Comparison of ENCODE assay signal across 8 cellular contexts in genomic region chr5:96936431-96937221, GRCh38. TPM values are rescaled to one million over a fixed set of nuclear protein-coding genes. Genes with fewer than 3 reads are reported as not detected.
DNase-seq lines count a peak whose midpoint lies in the region; TF ChIP-seq lines count a peak whose summit lies in the region.

No MANE protein-coding gene starts in this region.

- peaks cover 1 to 36% (median 2%) of the 10 kb centered on the region in 3 donors for H3K36me3 Mint-ChIP-seq in CD8-positive, alpha-beta memory T cell

- peaks cover 69 to 77% (median 75%) of the 10 kb centered on the region in 3 donors for H3K4me1 Mint-ChIP-seq in CD8-positive, alpha-beta memory T cell

- no peaks in the 10 kb centered on the region for H3K27me3 ChIP-seq in CD8-positive, alpha-beta memory T cell (ENCODE audit: insufficient read depth, low read length, poor library complexity, severe bottlenecking)

- CTCF ChIA-PET in CD8-positive, alpha-beta memory T cell (lab: Charles Lee) = interaction anchor here (0.6 to 1.5 kb wide), 14 partner anchors 10 to 225 kb away, joined by 3 to 10 read pairs (median 4); partner anchors contain the start of gene ERAP1

- H3K4me3 ChIP-seq in CD8-positive, alpha-beta memory T cell (ENCODE audit: low read length) = peak overlapping the region; percentile 89
- H3K4me3 ChIP-seq in WI38 (ENCODE audit: low read depth, low read length) = peak overlapping the region; percentile 88

- peaks cover 0 to 3% of the 10 kb centered on the region in 2 donors for H3K27me3 Mint-ChIP-seq in CD8-positive, alpha-beta memory T cell

- TF ChIP-seq CTCF in GM20000 (IDR thresholded peaks at IDR 0.05; ENCODE audit: extremely low read depth, missing control alignments) = no peak
- no peak for TF ChIP-seq CTCF in WI38 (IDR thresholded peaks at IDR 0.05; ENCODE audit: low read depth, low read length)

- H3K27ac ChIP-seq in CD8-positive, alpha-beta memory T cell (ENCODE audit: low read depth, low read length) = peak overlapping the region; percentile 81

- H3K4me1 ChIP-seq in CD8-positive, alpha-beta memory T cell (ENCODE audit: insufficient read depth, low read length) = peaks cover 67% of the 10 kb centered on the region

- no peaks in the 10 kb centered on the region for H3K9me3 Mint-ChIP-seq in CD8-positive, alpha-beta memory T cell

- peak overlapping the region; percentile 82 to 94 (median 91) for H3K4me3 Mint-ChIP-seq in CD8-positive, alpha-beta memory T cell

- H3K9me3 ChIP-seq in CD8-positive, alpha-beta memory T cell (ENCODE audit: low read length) = no peaks in the 10 kb centered on the region

- peak overlapping the region; percentile 85 to 98 (median 94) for H3K27ac Mint-ChIP-seq in CD8-positive, alpha-beta memory T cell

- no peaks in the 10 kb centered on the region for H3K36me3 ChIP-seq in CD8-positive, alpha-beta memory T cell (ENCODE audit: insufficient read depth, low read length)

- POLR2A ChIA-PET in CD8-positive, alpha-beta memory T cell (lab: Charles Lee) = interaction anchor here (0.6 to 2.2 kb wide), 16 partner anchors 9 to 1993 kb away, joined by 3 to 22 read pairs (median 4); partner anchors contain the start of genes CHD1, ERAP1 and ERAP2

- peak; percentile 23 to 67 (median 41) for DNase-seq in CD8-positive, alpha-beta memory T cell
- DNase-seq in GM20000 (ENCODE audit: low spot score) = peak; percentile 38
- DNase-seq in HT1080 (ENCODE audit: low read depth) = peak; percentile 39
- DNase-seq in central memory CD4-positive, alpha-beta T cell = peak; percentile 36
- peak; percentile 70 for DNase-seq in left kidney (ENCODE audit: low read depth, low spot score)
- peak; percentile 51 for DNase-seq in stimulated activated CD4-positive, alpha-beta T cell treated with anti-CD3 and anti-CD28 coated beads, Interleukin-4, amount 100 ng/mL, for 1 hour
- DNase-seq in SKM-1 treated with dmso at 0.1 percent for 144 hours (lab: John Stamatoyannopoulos, UW; ENCODE audit: unreplicated experiment) = no peak

RNA-seq across cellular contexts. Expression of gene LNPEP, which starts 0.7 kb away (rescaled TPM):
- total RNA-seq in CD8-positive, alpha-beta memory T cell = 10 to 100 TPM; 37.6 to 40.5 TPM
- 40.1 TPM for polyA plus RNA-seq in CD8-positive, alpha-beta memory T cell
- total RNA-seq in HT1080 (2014; rRNA removed; shearing (Covaris generic)) = 16.2 and 16.4 TPM in 2 replicates
- polyA plus RNA-seq in HT1080 (2015; cell fraction: cytosol; rRNA removed) = 10.1 and 14.7 TPM in 2 replicates
- 44.7 and 47.2 TPM in 2 replicates for polyA plus RNA-seq in HT1080 (2015; cell fraction: nucleus; rRNA removed)
